ENCODE assay signal across 21 cellular contexts in genomic region chr18:49435170-49435569, GRCh38.
"Had no signal": no experiment of that assay in that cellular context is flagged by ENCODE, and none has a peak within 500 bp of the region (broad histone marks: within the 10 kb centered on the region; RNA-seq: fewer than 3 reads in every experiment).

No MANE protein-coding gene starts in this region.

- H3K4me3 ChIP-seq: coronary artery, dorsolateral prefrontal cortex, esophagus muscularis mucosa, gastrocnemius medialis, heart right ventricle, left lung, lower lobe of right lung, mucosa of descending colon had no signal

- H3K27me3 Mint-ChIP-seq: naive B cell had no signal

- H3K4me3 Mint-ChIP-seq: mesothelial cell of epicardium, naive B cell had no signal

- H3K36me3 ChIP-seq: esophagus muscularis mucosa, gastrocnemius medialis, left lung, lower lobe of right lung had no signal

- H3K27ac ChIP-seq: coronary artery, dorsolateral prefrontal cortex, esophagus muscularis mucosa, heart right ventricle, left lung, lower lobe of right lung had no signal

- H3K36me3 Mint-ChIP-seq: mesothelial cell of epicardium, naive B cell had no signal

- DNase-seq: dermis blood vessel endothelial cell; dorsolateral prefrontal cortex; effector CD4-positive, alpha-beta T cell; effector memory CD4-positive, alpha-beta T cell; foreskin fibroblast; foreskin melanocyte; gastrocnemius medialis; glutamatergic neuron; head of caudate nucleus; heart right ventricle; hippocampal formation; left cardiac atrium; left lung; left ventricle myocardium superior; lower lobe of right lung; mesenchymal stem cell; mucosa of descending colon; naive B cell had no signal

- H3K9me3 ChIP-seq: esophagus muscularis mucosa, gastrocnemius medialis, heart right ventricle, left lung, lower lobe of right lung, mucosa of descending colon had no signal

- H3K27ac Mint-ChIP-seq: mesothelial cell of epicardium had no signal

- H3K4me1 ChIP-seq: left lung, lower lobe of right lung had no signal

- ATAC-seq: heart right ventricle, left cardiac atrium, left lung, left ventricle myocardium superior, lower lobe of right lung, mucosa of descending colon had no signal

- H3K27me3 ChIP-seq: dorsolateral prefrontal cortex, esophagus muscularis mucosa, gastrocnemius medialis, heart right ventricle, left lung had no signal

- H3K9me3 Mint-ChIP-seq: mesothelial cell of epicardium, naive B cell had no signal
